ENCODE assay signal across 18 cellular contexts in the genomic region with DNA sequence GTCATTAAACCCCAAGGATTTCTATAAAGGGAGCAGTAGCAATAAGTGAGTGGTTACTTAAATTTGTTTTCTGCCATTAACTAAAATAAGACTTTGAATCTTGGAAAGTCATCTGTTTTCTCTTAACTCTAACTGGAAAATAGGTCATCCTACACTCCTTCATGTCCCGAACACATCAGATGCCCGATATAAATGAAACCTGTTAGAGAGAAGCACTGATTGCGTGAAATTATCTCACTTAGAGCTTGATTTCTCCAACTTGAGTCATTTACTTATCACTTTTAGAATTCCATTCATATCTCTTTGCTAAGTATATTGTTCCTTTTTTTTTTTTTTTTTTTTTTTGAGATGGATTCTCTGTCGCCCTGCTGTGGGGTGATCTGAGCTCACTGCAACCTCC.
"Had no signal": no experiment of that assay in that cellular context is flagged by ENCODE, and none has a peak within 500 bp of the region (broad histone marks: within the 10 kb centered on the region; RNA-seq: fewer than 3 reads in every experiment).

No MANE protein-coding gene starts in this region.

- H3K4me1 Mint-ChIP-seq: neural crest cell had no signal

- H3K9me3 ChIP-seq: body of pancreas, prostate gland, right lobe of liver, suprapubic skin, transverse colon, vagina had no signal

- FAIRE-seq: islet of Langerhans, small intestine had no signal

- H3K4me1 ChIP-seq: prostate gland, right lobe of liver had no signal

- H3K4me3 ChIP-seq: body of pancreas, prostate gland, right lobe of liver, suprapubic skin, transverse colon, vagina had no signal

- H3K27me3 ChIP-seq: body of pancreas, right lobe of liver, suprapubic skin, transverse colon, vagina had no signal

- H3K27me3 Mint-ChIP-seq: central memory CD8-positive, alpha-beta T cell; stimulated activated naive CD8-positive, alpha-beta T cell treated with anti-CD3 and anti-CD28 coated beads, Interleukin-15, Interleukin-2, amounts not matched to agents 100 ng/mL and 50 ng/mL, for 24 hours had no signal

- H3K27ac Mint-ChIP-seq: activated naive CD4-positive, alpha-beta T cell treated with anti-CD3 and anti-CD28 coated beads, Interleukin-2, amount 50 U/mL, for 72 hours; stimulated activated naive CD8-positive, alpha-beta T cell treated with anti-CD3 and anti-CD28 coated beads, Interleukin-15, Interleukin-2, amounts not matched to agents 100 ng/mL and 50 ng/mL, for 24 hours had no signal

- H3K4me3 Mint-ChIP-seq: central memory CD8-positive, alpha-beta T cell; neural crest cell; stimulated activated naive CD8-positive, alpha-beta T cell treated with anti-CD3 and anti-CD28 coated beads, Interleukin-15, Interleukin-2, amounts not matched to agents 100 ng/mL and 50 ng/mL, for 24 hours had no signal

- H3K36me3 ChIP-seq: prostate gland had no signal

- H3K27ac ChIP-seq: body of pancreas, prostate gland, right lobe of liver, suprapubic skin, transverse colon, vagina had no signal

- DNase-seq: activated CD4-positive, alpha-beta T cell treated with anti-CD3 and anti-CD28 coated beads for 1 hour; activated gamma-delta T cell; body of pancreas; cortex of kidney; right lobe of liver; small intestine; stimulated activated CD4-positive, alpha-beta T cell treated with anti-CD3 and anti-CD28 coated beads, Interleukin-15, amount 100 ng/mL, for 24 hours; stimulated activated CD4-positive, alpha-beta T cell treated with anti-CD3 and anti-CD28 coated beads, Interleukin-2, amount 100 ng/mL, for 48 hours; transverse colon had no signal

- H3K9me3 Mint-ChIP-seq: activated naive CD4-positive, alpha-beta T cell treated with anti-CD3 and anti-CD28 coated beads, Interleukin-2, amount 50 U/mL, for 72 hours; central memory CD8-positive, alpha-beta T cell; neural crest cell; stimulated activated naive CD8-positive, alpha-beta T cell treated with anti-CD3 and anti-CD28 coated beads, Interleukin-15, Interleukin-2, amounts not matched to agents 100 ng/mL and 50 ng/mL, for 24 hours had no signal

- ATAC-seq: activated naive CD4-positive, alpha-beta T cell treated with anti-CD3 and anti-CD28 coated beads, Interleukin-2, amount 50 U/mL, for 72 hours; body of pancreas; esophagus mucosa had no signal
